4 cellular contexts compared by ENCODE assay signal in genomic region chr17:44131372-44131771, GRCh38. TPM values are rescaled to one million over a fixed set of nuclear protein-coding genes. Genes with fewer than 3 reads are reported as not detected.
"Had no signal": no experiment of that assay in that cellular context is flagged by ENCODE, and none has a peak within 500 bp of the region (broad histone marks: within the 10 kb centered on the region; RNA-seq: fewer than 3 reads in every experiment).

No MANE protein-coding gene starts in this region.

RNA-seq across cellular contexts. Expression of gene ASB16, which starts 39.1 kb away (rescaled TPM):
- total RNA-seq: HT1080, IMR-90, K562 had no signal
- polyA plus RNA-seq: IgD-negative memory B cell had no signal
